ENCODE assay signal across 2 cellular contexts in genomic region chr1:27811741-27812500, GRCh38.
TF ChIP-seq lines count a peak whose summit lies in the region.

No MANE protein-coding gene starts in this region.

TF ChIP-seq in GM23338, 12 proteins besides CTCF, POLR2A, EP300 and RAD21:
- TF ChIP-seq JUNB (IDR thresholded peaks at IDR 0.05; ENCODE audit: unreplicated experiment) = no peak
TF ChIP-seq in GM23338: peak in this region for 0.

TF ChIP-seq in K562, 482 proteins besides CTCF, POLR2A, EP300 and RAD21:
- TF ChIP-seq ZNF280A (IDR thresholded peaks at IDR 0.05; ENCODE audit: low read depth, partially characterized antibody) (no peak), MEIS2 (IDR thresholded peaks at IDR 0.05; ENCODE audit: partially characterized antibody) (peak; percentile 27), NFATC3 (IDR thresholded peaks at IDR 0.05) (no peak)
